Comparison of ENCODE assay signal across 39 cellular contexts in genomic region chr3:36456784-36457183, GRCh38.
"Had no signal": no experiment of that assay in that cellular context is flagged by ENCODE, and none has a peak within 500 bp of the region (broad histone marks: within the 10 kb centered on the region; RNA-seq: fewer than 3 reads in every experiment).

No MANE protein-coding gene starts in this region.

- FAIRE-seq: bronchial epithelial cell had no signal

- H3K4me3 ChIP-seq: adrenal gland, ascending aorta, body of pancreas, breast epithelium, cardiac muscle cell had no signal

- H3K36me3 ChIP-seq: adrenal gland, brain microvascular endothelial cell, breast epithelium, cardiac muscle cell had no signal

- H3K36me3 Mint-ChIP-seq: activated naive CD4-positive, alpha-beta T cell treated with anti-CD3 and anti-CD28 coated beads, Interleukin-2, amount 10 ng/mL, durations not matched to agents 7 days and 5 days; activated naive CD4-positive, alpha-beta T cell treated with anti-CD3 and anti-CD28 coated beads, Interleukin-2, amount 50 U/mL, for 24 hours; activated naive CD4-positive, alpha-beta T cell treated with anti-CD3 and anti-CD28 coated beads, Interleukin-2, amount 50 U/mL, for 72 hours; activated naive CD8-positive, alpha-beta T cell; activated naive CD8-positive, alpha-beta T cell treated with anti-CD3 and anti-CD28 coated beads for 36 hours; activated naive CD8-positive, alpha-beta T cell treated with anti-CD3 and anti-CD28 coated beads, Interleukin-2, amount 10 ng/mL, durations not matched to agents 7 days and 5 days; brain had no signal

- H3K9me3 ChIP-seq: adrenal gland, ascending aorta, body of pancreas, breast epithelium had no signal

- H3K27ac ChIP-seq: adrenal gland, body of pancreas, brain microvascular endothelial cell, breast epithelium, cardiac muscle cell had no signal

- H3K4me3 Mint-ChIP-seq: activated naive CD4-positive, alpha-beta T cell treated with anti-CD3 and anti-CD28 coated beads for 36 hours; activated naive CD4-positive, alpha-beta T cell treated with anti-CD3 and anti-CD28 coated beads, Interleukin-2, amount 10 ng/mL, durations not matched to agents 7 days and 5 days; activated naive CD4-positive, alpha-beta T cell treated with anti-CD3 and anti-CD28 coated beads, Interleukin-2, amount 50 U/mL, for 24 hours; activated naive CD8-positive, alpha-beta T cell; activated naive CD8-positive, alpha-beta T cell treated with anti-CD3 and anti-CD28 coated beads for 36 hours; activated naive CD8-positive, alpha-beta T cell treated with anti-CD3 and anti-CD28 coated beads, Interleukin-2, amount 10 ng/mL, durations not matched to agents 7 days and 5 days; activated naive CD8-positive, alpha-beta T cell treated with anti-CD3 and anti-CD28 coated beads, Interleukin-2, amount 50 U/mL, for 24 hours; activated T-cell treated with anti-CD3 and anti-CD28 coated beads, Interleukin-2, amount 50 U/mL, for 24 hours; activated T-cell treated with anti-CD3 and anti-CD28 coated beads, Interleukin-2, amount 50 U/mL, for 4 hours; activated T-cell treated with anti-CD3 and anti-CD28 coated beads, Interleukin-2, amount 50 U/mL, for 72 hours; activated T-helper 1 cell treated with anti-CD3 and anti-CD28 coated beads, Interleukin-12 subunit alpha, Interleukin-12 subunit beta, Interleukin-2, Interleukin-4 antibody, amounts not matched to agents 30 ng/mL and 10 ng/mL and 1 ng/mL, durations not matched to agents 14 hours and 24 hours and 36 hours; activated T-helper 17 cell treated with anti-CD3 and anti-CD28 coated beads, Interleukin-2, amount 50 U/mL, for 72 hours; brain; central memory CD8-positive, alpha-beta T cell had no signal

- H3K9me3 Mint-ChIP-seq: activated naive CD4-positive, alpha-beta T cell treated with anti-CD3 and anti-CD28 coated beads for 36 hours; activated naive CD4-positive, alpha-beta T cell treated with anti-CD3 and anti-CD28 coated beads, Interleukin-2, amount 10 ng/mL, durations not matched to agents 7 days and 5 days; activated naive CD8-positive, alpha-beta T cell treated with anti-CD3 and anti-CD28 coated beads for 36 hours; activated naive CD8-positive, alpha-beta T cell treated with anti-CD3 and anti-CD28 coated beads, Interleukin-2, amount 10 ng/mL, durations not matched to agents 7 days and 5 days; activated naive CD8-positive, alpha-beta T cell treated with anti-CD3 and anti-CD28 coated beads, Interleukin-2, amount 50 U/mL, for 24 hours; activated T-cell treated with anti-CD3 and anti-CD28 coated beads, Interleukin-2, amount 50 U/mL, for 24 hours; activated T-cell treated with anti-CD3 and anti-CD28 coated beads, Interleukin-2, amount 50 U/mL, for 4 hours; activated T-helper 1 cell treated with anti-CD3 and anti-CD28 coated beads, Interleukin-12 subunit alpha, Interleukin-12 subunit beta, Interleukin-2, Interleukin-4 antibody, amounts not matched to agents 30 ng/mL and 10 ng/mL and 1 ng/mL, durations not matched to agents 14 hours and 24 hours and 36 hours; activated T-helper 17 cell treated with anti-CD3 and anti-CD28 coated beads, Interleukin-2, amount 50 U/mL, for 72 hours; activated T-helper 2 cell treated with anti-CD3 and anti-CD28 coated beads, Interferon-gamma antibody, Interleukin-2, Interleukin-4, amounts not matched to agents 10 μg/mL and 5 μg/mL and 100 μg/mL, durations not matched to agents 14 hours and 24 hours and 36 hours; brain had no signal

- H3K27me3 ChIP-seq: adrenal gland, ascending aorta, body of pancreas, brain microvascular endothelial cell, breast epithelium, cardiac muscle cell had no signal

- DNase-seq: activated effector memory CD4-positive, alpha-beta T cell treated with Interleukin-2 at 50 U/mL for 16 hours; activated gamma-delta T cell; activated gamma-delta T cell treated with Interleukin-2 at 50 U/mL for 16 hours; activated naive CD4-positive, alpha-beta T cell; activated naive CD4-positive, alpha-beta T cell treated with anti-CD3 and anti-CD28 coated beads for 36 hours; activated naive CD4-positive, alpha-beta T cell treated with anti-CD3 and anti-CD28 coated beads, Interleukin-2, amount 10 ng/mL, durations not matched to agents 7 days and 5 days; activated naive CD4-positive, alpha-beta T cell treated with anti-CD3 and anti-CD28 coated beads, Interleukin-2, amount 50 U/mL, for 16 hours; activated naive CD4-positive, alpha-beta T cell treated with Interleukin-2 at 50 U/mL for 16 hours; activated naive CD8-positive, alpha-beta T cell treated with anti-CD3 and anti-CD28 coated beads for 36 hours; activated naive CD8-positive, alpha-beta T cell treated with anti-CD3 and anti-CD28 coated beads, Interleukin-2, amount 10 ng/mL, durations not matched to agents 7 days and 5 days; activated naive CD8-positive, alpha-beta T cell treated with anti-CD3 and anti-CD28 coated beads, Interleukin-2, amount 50 U/mL, for 24 hours; activated T-cell treated with anti-CD3 and anti-CD28 coated beads for 4 hours; activated T-cell treated with anti-CD3 and anti-CD28 coated beads, Interleukin-2, amount 50 U/mL, for 1 hour; activated T-cell treated with anti-CD3 and anti-CD28 coated beads, Interleukin-2, amount 50 U/mL, for 24 hours; activated T-cell treated with anti-CD3 and anti-CD28 coated beads, Interleukin-2, amount 50 U/mL, for 4 hours; activated T-cell treated with anti-CD3 and anti-CD28 coated beads, Interleukin-2, amount 50 U/mL, for 48 hours; activated T-cell treated with anti-CD3 and anti-CD28 coated beads, Interleukin-2, amount 50 U/mL, for 72 hours; adrenal gland; amniotic stem cell; amygdala; anterior cingulate cortex; aorta; body of pancreas; brain microvascular endothelial cell; caudate nucleus; central memory CD4-positive, alpha-beta T cell; cerebellar nuclear complex had no signal

- H3K4me1 Mint-ChIP-seq: activated naive CD4-positive, alpha-beta T cell treated with anti-CD3 and anti-CD28 coated beads, Interleukin-2, amount 10 ng/mL, durations not matched to agents 7 days and 5 days; activated naive CD4-positive, alpha-beta T cell treated with anti-CD3 and anti-CD28 coated beads, Interleukin-2, amount 50 U/mL, for 24 hours; activated naive CD8-positive, alpha-beta T cell treated with anti-CD3 and anti-CD28 coated beads for 36 hours; activated naive CD8-positive, alpha-beta T cell treated with anti-CD3 and anti-CD28 coated beads, Interleukin-2, amount 10 ng/mL, durations not matched to agents 7 days and 5 days; activated naive CD8-positive, alpha-beta T cell treated with anti-CD3 and anti-CD28 coated beads, Interleukin-2, amount 50 U/mL, for 24 hours; activated T-helper 17 cell treated with anti-CD3 and anti-CD28 coated beads, Interleukin-2, amount 50 U/mL, for 72 hours; brain; central memory CD8-positive, alpha-beta T cell had no signal

- ATAC-seq: activated naive CD4-positive, alpha-beta T cell treated with anti-CD3 and anti-CD28 coated beads, Interleukin-2, amount 50 U/mL, for 72 hours; activated naive CD8-positive, alpha-beta T cell treated with anti-CD3 and anti-CD28 coated beads, Interleukin-2, amount 50 U/mL, for 24 hours; activated T-cell treated with anti-CD3 and anti-CD28 coated beads, Interleukin-2, amount 50 U/mL, for 4 hours; activated T-cell treated with anti-CD3 and anti-CD28 coated beads, Interleukin-2, amount 50 U/mL, for 72 hours; activated T-helper 17 cell treated with anti-CD3 and anti-CD28 coated beads, Interleukin-2, amount 50 U/mL, for 72 hours; body of pancreas had no signal

- H3K4me1 ChIP-seq: adrenal gland, body of pancreas, breast epithelium had no signal

- H3K27ac Mint-ChIP-seq: activated naive CD4-positive, alpha-beta T cell treated with anti-CD3 and anti-CD28 coated beads for 36 hours; activated naive CD4-positive, alpha-beta T cell treated with anti-CD3 and anti-CD28 coated beads, Interleukin-2, amount 10 ng/mL, durations not matched to agents 7 days and 5 days; activated naive CD4-positive, alpha-beta T cell treated with anti-CD3 and anti-CD28 coated beads, Interleukin-2, amount 50 U/mL, for 24 hours; activated naive CD4-positive, alpha-beta T cell treated with anti-CD3 and anti-CD28 coated beads, Interleukin-2, amount 50 U/mL, for 72 hours; activated naive CD8-positive, alpha-beta T cell; activated naive CD8-positive, alpha-beta T cell treated with anti-CD3 and anti-CD28 coated beads for 36 hours; activated naive CD8-positive, alpha-beta T cell treated with anti-CD3 and anti-CD28 coated beads, Interleukin-2, amount 10 ng/mL, durations not matched to agents 7 days and 5 days; activated naive CD8-positive, alpha-beta T cell treated with anti-CD3 and anti-CD28 coated beads, Interleukin-2, amount 50 U/mL, for 24 hours; activated T-cell treated with anti-CD3 and anti-CD28 coated beads, Interleukin-2, amount 50 U/mL, for 24 hours; activated T-cell treated with anti-CD3 and anti-CD28 coated beads, Interleukin-2, amount 50 U/mL, for 72 hours; activated T-helper 1 cell treated with anti-CD3 and anti-CD28 coated beads, Interleukin-12 subunit alpha, Interleukin-12 subunit beta, Interleukin-2, Interleukin-4 antibody, amounts not matched to agents 30 ng/mL and 10 ng/mL and 1 ng/mL, durations not matched to agents 14 hours and 24 hours and 36 hours; activated T-helper 17 cell treated with anti-CD3 and anti-CD28 coated beads, Interleukin-2, amount 50 U/mL, for 72 hours; activated T-helper 2 cell treated with anti-CD3 and anti-CD28 coated beads, Interferon-gamma antibody, Interleukin-2, Interleukin-4, amounts not matched to agents 10 μg/mL and 5 μg/mL and 100 μg/mL, durations not matched to agents 14 hours and 24 hours and 36 hours; brain had no signal

- H3K27me3 Mint-ChIP-seq: activated naive CD4-positive, alpha-beta T cell treated with anti-CD3 and anti-CD28 coated beads, Interleukin-2, amount 10 ng/mL, durations not matched to agents 7 days and 5 days; activated naive CD4-positive, alpha-beta T cell treated with anti-CD3 and anti-CD28 coated beads, Interleukin-2, amount 50 U/mL, for 24 hours; activated naive CD8-positive, alpha-beta T cell treated with anti-CD3 and anti-CD28 coated beads for 36 hours; activated naive CD8-positive, alpha-beta T cell treated with anti-CD3 and anti-CD28 coated beads, Interleukin-2, amount 10 ng/mL, durations not matched to agents 7 days and 5 days; activated naive CD8-positive, alpha-beta T cell treated with anti-CD3 and anti-CD28 coated beads, Interleukin-2, amount 50 U/mL, for 24 hours; activated T-cell treated with anti-CD3 and anti-CD28 coated beads, Interleukin-2, amount 50 U/mL, for 24 hours; brain; central memory CD8-positive, alpha-beta T cell had no signal
